Comparison of ENCODE assay signal across 9 cellular contexts in genomic region chr12:3199551-3200031, GRCh38.
DNase-seq lines count a peak whose midpoint lies in the region; ATAC-seq and TF ChIP-seq lines count a peak whose summit lies in the region.
"Had no signal": no experiment of that assay in that cellular context is flagged by ENCODE, and none has a peak within 500 bp of the region (broad histone marks: within the 10 kb centered on the region; RNA-seq: fewer than 3 reads in every experiment).

No MANE protein-coding gene starts in this region.

- ATAC-seq in HG02973 (IDR thresholded peaks at IDR 0.05; ENCODE audit: unreplicated experiment): no peak

- H3K27me3 ChIP-seq in subcutaneous abdominal adipose tissue (ENCODE audit: control insufficient read depth in 5 of 5, insufficient read depth in 4 of 5, low read length in 5 of 5): peaks cover 0 to 18% (median 6%) of the 10 kb centered on the region in 5 donors

- peak; percentile 82 for DNase-seq in DMS 273 (lab: John Stamatoyannopoulos, UW; ENCODE audit: unreplicated experiment)
- DNase-seq in DMS 273 treated with DMSO at 0.1 percent for 48 hours (lab: John Stamatoyannopoulos, UW): no peak
- DNase-seq in astrocyte of the spinal cord (ENCODE audit: low read depth, low spot score): peak; percentile 37
- peak; percentile 76 for DNase-seq in iris pigment epithelial cell (ENCODE audit: low read depth)
- DNase-seq in kidney tubule cell (ENCODE audit: low spot score): no peak
- DNase-seq in SIG-M5 treated with dmso at 0.1 percent for 504 hours (lab: John Stamatoyannopoulos, UW; ENCODE audit: unreplicated experiment): no peak

- no peak overlapping the region for H3K27ac ChIP-seq in subcutaneous abdominal adipose tissue (ENCODE audit: low read depth, low read length)
- H3K27ac ChIP-seq: 22Rv1 had no signal

- no peaks in the 10 kb centered on the region for H3K9me3 ChIP-seq in subcutaneous abdominal adipose tissue (ENCODE audit: control insufficient read depth in 5 of 5, low read length in 5 of 5)

- TF ChIP-seq CTCF in astrocyte of the spinal cord (IDR thresholded peaks at IDR 0.05; ENCODE audit: low read depth, low read length): no peak

- no peaks in the 10 kb centered on the region for H3K36me3 ChIP-seq in subcutaneous abdominal adipose tissue (ENCODE audit: control insufficient read depth in 5 of 5, insufficient read depth in 5 of 5, low read length in 5 of 5)

- in situ Hi-C loops in astrocyte of the spinal cord (cut with HindIII; ENCODE audit: low sequenced_read_pairs): no loop called here

- H3K4me1 ChIP-seq in subcutaneous abdominal adipose tissue (ENCODE audit: control insufficient read depth in 5 of 5, insufficient read depth in 5 of 5, low read length in 5 of 5): peaks cover 1 to 37% (median 25%) of the 10 kb centered on the region in 5 donors

- no peak overlapping the region for H3K9ac ChIP-seq in subcutaneous abdominal adipose tissue (ENCODE audit: low read length in 5 of 5)

- H3K4me3 ChIP-seq in astrocyte of the spinal cord (ENCODE audit: low read depth, low read length) (peak overlapping the region; percentile 46), subcutaneous abdominal adipose tissue (ENCODE audit: low read depth in 1 of 5, low read length in 5 of 5) (peak overlapping the region; percentile 50 to 65 (median 58))

Comparison
In these comparisons a context has a peak if more than half of its experiments do, and no peak if none do; other contexts are left out.
1. DNase-seq: peak in DMS 273 (single experiment), astrocyte of the spinal cord (single experiment) and iris pigment epithelial cell (single experiment); none in DMS 273 treated with DMSO at 0.1 percent for 48 hours (single experiment), kidney tubule cell (single experiment) and SIG-M5 treated with dmso at 0.1 percent for 504 hours (single experiment).